2 cellular contexts compared by ENCODE assay signal in the genomic region with DNA sequence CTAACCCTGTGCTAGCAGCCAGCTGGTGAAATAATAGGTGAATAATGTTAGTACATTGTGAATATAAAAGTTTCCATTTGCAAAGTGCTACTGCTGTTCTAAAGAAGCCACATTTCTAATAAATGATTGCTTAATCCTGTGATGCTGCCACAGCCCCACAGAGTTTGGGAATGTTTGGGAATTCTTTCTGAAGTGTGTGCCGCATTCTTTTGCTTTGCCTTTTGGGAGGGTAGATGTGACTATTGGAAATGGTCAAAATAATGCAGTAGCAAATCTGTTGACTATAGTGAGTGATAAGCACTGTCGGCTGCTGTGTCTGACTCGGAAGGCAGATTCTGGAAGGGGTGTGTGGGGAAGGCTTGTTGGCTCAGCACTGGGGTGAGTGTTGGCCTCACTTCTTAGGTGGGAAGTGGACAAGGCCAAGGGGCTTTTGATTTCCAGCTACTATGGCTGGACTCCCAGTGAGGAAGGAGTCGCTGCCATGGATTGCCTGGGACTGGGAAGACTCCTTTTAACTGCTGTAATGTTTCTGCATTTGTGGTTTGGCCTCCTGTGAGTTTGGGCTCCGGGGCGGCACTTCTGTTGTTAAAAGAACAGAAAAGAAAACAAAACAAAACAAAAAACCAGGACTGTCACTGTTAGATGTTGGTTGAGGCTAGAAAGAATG.
TF ChIP-seq lines count a peak whose summit lies in the region.

No MANE protein-coding gene starts in this region.

TF ChIP-seq in liver, 16 proteins besides CTCF, POLR2A, EP300 and RAD21:
- TF ChIP-seq, protein P1, sequence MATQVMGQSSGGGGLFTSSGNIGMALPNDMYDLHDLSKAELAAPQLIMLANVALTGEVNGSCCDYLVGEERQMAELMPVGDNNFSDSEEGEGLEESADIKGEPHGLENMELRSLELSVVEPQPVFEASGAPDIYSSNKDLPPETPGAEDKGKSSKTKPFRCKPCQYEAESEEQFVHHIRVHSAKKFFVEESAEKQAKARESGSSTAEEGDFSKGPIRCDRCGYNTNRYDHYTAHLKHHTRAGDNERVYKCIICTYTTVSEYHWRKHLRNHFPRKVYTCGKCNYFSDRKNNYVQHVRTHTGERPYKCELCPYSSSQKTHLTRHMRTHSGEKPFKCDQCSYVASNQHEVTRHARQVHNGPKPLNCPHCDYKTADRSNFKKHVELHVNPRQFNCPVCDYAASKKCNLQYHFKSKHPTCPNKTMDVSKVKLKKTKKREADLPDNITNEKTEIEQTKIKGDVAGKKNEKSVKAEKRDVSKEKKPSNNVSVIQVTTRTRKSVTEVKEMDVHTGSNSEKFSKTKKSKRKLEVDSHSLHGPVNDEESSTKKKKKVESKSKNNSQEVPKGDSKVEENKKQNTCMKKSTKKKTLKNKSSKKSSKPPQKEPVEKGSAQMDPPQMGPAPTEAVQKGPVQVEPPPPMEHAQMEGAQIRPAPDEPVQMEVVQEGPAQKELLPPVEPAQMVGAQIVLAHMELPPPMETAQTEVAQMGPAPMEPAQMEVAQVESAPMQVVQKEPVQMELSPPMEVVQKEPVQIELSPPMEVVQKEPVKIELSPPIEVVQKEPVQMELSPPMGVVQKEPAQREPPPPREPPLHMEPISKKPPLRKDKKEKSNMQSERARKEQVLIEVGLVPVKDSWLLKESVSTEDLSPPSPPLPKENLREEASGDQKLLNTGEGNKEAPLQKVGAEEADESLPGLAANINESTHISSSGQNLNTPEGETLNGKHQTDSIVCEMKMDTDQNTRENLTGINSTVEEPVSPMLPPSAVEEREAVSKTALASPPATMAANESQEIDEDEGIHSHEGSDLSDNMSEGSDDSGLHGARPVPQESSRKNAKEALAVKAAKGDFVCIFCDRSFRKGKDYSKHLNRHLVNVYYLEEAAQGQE (IDR thresholded peaks at IDR 0.05) = peak; percentile 56
- no peak for TF ChIP-seq EGR1 (IDR thresholded peaks at IDR 0.05; ENCODE audit: low read depth in 2 of 2)

TF ChIP-seq in HepG2, 621 proteins besides CTCF, POLR2A, EP300 and RAD21:
- TF ChIP-seq NR2F1 (CRISPR knock-in tag; IDR thresholded peaks at IDR 0.05) = no peak
